Comparison of ENCODE assay signal across 1 cellular context in genomic region chr1:5448486-5448885, GRCh38.
TF ChIP-seq lines count a peak whose summit lies in the region.

No MANE protein-coding gene starts in this region.

TF ChIP-seq in WTC11, 78 proteins besides CTCF, POLR2A, EP300 and RAD21 (continued from another document):
- TF ChIP-seq ARID4B (CRISPR knock-in tag; IDR thresholded peaks at IDR 0.05; ENCODE audit: borderline replicate concordance) (no peak), E2F4 (CRISPR knock-in tag; IDR thresholded peaks at IDR 0.05; ENCODE audit: borderline replicate concordance, low read depth) (no peak), IRF1 (CRISPR knock-in tag; IDR thresholded peaks at IDR 0.05) (no peak)
TF ChIP-seq in WTC11: peak in this region for 0.
